ENCODE assay signal across 3 cellular contexts in genomic region chr15:30671309-30671708, GRCh38.
"Had no signal": no experiment of that assay in that cellular context is flagged by ENCODE, and none has a peak within 500 bp of the region (broad histone marks: within the 10 kb centered on the region; RNA-seq: fewer than 3 reads in every experiment).

No MANE protein-coding gene starts in this region.

- ATAC-seq: GM23338 had no signal

- H3K9me3 Mint-ChIP-seq: GM23338, H9 had no signal

- H3K4me3 Mint-ChIP-seq: GM23338, H9 had no signal

- H3K27ac Mint-ChIP-seq: GM23338 had no signal

- DNase-seq: H9, HCEC 1CT had no signal
